ENCODE assay signal across 1 cellular context in genomic region chr5:138936968-138937345, GRCh38.
TF ChIP-seq lines count a peak whose summit lies in the region.

No MANE protein-coding gene starts in this region.

TF ChIP-seq in K562, 482 proteins besides CTCF, POLR2A, EP300 and RAD21 (continued from another document):
- TF ChIP-seq CXXC5 (CRISPR knock-in tag; IDR thresholded peaks at IDR 0.05) (no peak), ARID2 (IDR thresholded peaks at IDR 0.05) (no peak), ZNF668 (CRISPR knock-in tag; IDR thresholded peaks at IDR 0.05) (no peak), RBM15 (IDR thresholded peaks at IDR 0.05; ENCODE audit: insufficient read depth, low read length) (no peak)
